23 cellular contexts compared by ENCODE assay signal in genomic region chr12:67996347-67996746, GRCh38. TPM values are rescaled to one million over a fixed set of nuclear protein-coding genes. Genes with fewer than 3 reads are reported as not detected.
"Had no signal": no experiment of that assay in that cellular context is flagged by ENCODE, and none has a peak within 500 bp of the region (broad histone marks: within the 10 kb centered on the region; RNA-seq: fewer than 3 reads in every experiment).

No MANE protein-coding gene starts in this region.

- DNase-seq: activated CD4-positive, alpha-beta memory T cell treated with anti-CD3 and anti-CD28 coated beads for 36 hours; activated CD4-positive, alpha-beta T cell treated with anti-CD3 and anti-CD28 coated beads, Interleukin-2, amount 10 ng/mL, durations not matched to agents 7 days and 5 days; activated CD4-positive, CD25-positive, alpha-beta regulatory T cell; activated CD8-positive, alpha-beta memory T cell treated with anti-CD3 and anti-CD28 coated beads for 24 hours; activated T-cell treated with anti-CD3 and anti-CD28 coated beads, Interleukin-2, amount 50 U/mL, for 72 hours; amygdala; brain microvascular endothelial cell; Kasumi-1; NCI-H1048; NCI-H146; NCI-H187 treated with DMSO at 0.1 percent for 48 hours; NCI-H2081 treated with DMSO at 0.1 percent for 48 hours; NCI-H446; NCI-H524; SHP77 treated with DMSO at 0.1 percent for 48 hours; T-cell; T-helper 2 cell; T1000 had no signal

- H3K27ac Mint-ChIP-seq: activated CD4-positive, alpha-beta T cell treated with anti-CD3 and anti-CD28 coated beads, Interleukin-2, amount 10 ng/mL, durations not matched to agents 7 days and 5 days; activated naive CD4-positive, alpha-beta T cell treated with anti-CD3 and anti-CD28 coated beads, Interleukin-2, amount 50 U/mL, for 24 hours; activated T-cell treated with anti-CD3 and anti-CD28 coated beads, Interleukin-2, amount 50 U/mL, for 72 hours; T-cell had no signal

- H3K27ac ChIP-seq: brain microvascular endothelial cell, cardiac muscle cell, VCaP had no signal

- H3K36me3 ChIP-seq: brain microvascular endothelial cell, cardiac muscle cell had no signal

- H3K27me3 ChIP-seq: brain microvascular endothelial cell, cardiac muscle cell had no signal

- H3K27me3 Mint-ChIP-seq: activated CD4-positive, alpha-beta memory T cell treated with anti-CD3 and anti-CD28 coated beads for 36 hours; activated naive CD4-positive, alpha-beta T cell treated with anti-CD3 and anti-CD28 coated beads, Interleukin-2, amount 50 U/mL, for 24 hours; T-cell had no signal

- H3K9me3 Mint-ChIP-seq: activated CD4-positive, alpha-beta memory T cell treated with anti-CD3 and anti-CD28 coated beads for 36 hours; activated CD4-positive, alpha-beta T cell treated with anti-CD3 and anti-CD28 coated beads, Interleukin-2, amount 10 ng/mL, durations not matched to agents 7 days and 5 days; activated naive CD4-positive, alpha-beta T cell treated with anti-CD3 and anti-CD28 coated beads, Interleukin-2, amount 50 U/mL, for 24 hours; activated T-cell treated with anti-CD3 and anti-CD28 coated beads, Interleukin-2, amount 50 U/mL, for 72 hours; T-cell had no signal

- ATAC-seq: activated T-cell treated with anti-CD3 and anti-CD28 coated beads, Interleukin-2, amount 50 U/mL, for 72 hours; K562; T-cell had no signal

- H3K4me3 ChIP-seq: cardiac muscle cell, K562 had no signal

- H3K36me3 Mint-ChIP-seq: activated CD4-positive, alpha-beta memory T cell treated with anti-CD3 and anti-CD28 coated beads for 36 hours; activated naive CD4-positive, alpha-beta T cell treated with anti-CD3 and anti-CD28 coated beads, Interleukin-2, amount 50 U/mL, for 24 hours; T-cell had no signal

- H3K4me3 Mint-ChIP-seq: activated CD4-positive, alpha-beta memory T cell treated with anti-CD3 and anti-CD28 coated beads for 36 hours; activated CD4-positive, alpha-beta T cell treated with anti-CD3 and anti-CD28 coated beads, Interleukin-2, amount 10 ng/mL, durations not matched to agents 7 days and 5 days; activated naive CD4-positive, alpha-beta T cell treated with anti-CD3 and anti-CD28 coated beads, Interleukin-2, amount 50 U/mL, for 24 hours; activated T-cell treated with anti-CD3 and anti-CD28 coated beads, Interleukin-2, amount 50 U/mL, for 72 hours; T-cell had no signal

RNA-seq across cellular contexts. Expression of gene IFNG-AS1, which starts 7.1 kb away (rescaled TPM):
- total RNA-seq: activated CD4-positive, alpha-beta T cell treated with anti-CD3 and anti-CD28 coated beads, Interleukin-2, amount 10 ng/mL, durations not matched to agents 7 days and 5 days; activated T-cell treated with anti-CD3 and anti-CD28 coated beads, Interleukin-2, amount 50 U/mL, for 72 hours; cardiac muscle cell; K562; SK-MEL-5 had no signal
- polyA plus RNA-seq: K562 had no signal
